23 cellular contexts compared by ENCODE assay signal in the genomic region with DNA sequence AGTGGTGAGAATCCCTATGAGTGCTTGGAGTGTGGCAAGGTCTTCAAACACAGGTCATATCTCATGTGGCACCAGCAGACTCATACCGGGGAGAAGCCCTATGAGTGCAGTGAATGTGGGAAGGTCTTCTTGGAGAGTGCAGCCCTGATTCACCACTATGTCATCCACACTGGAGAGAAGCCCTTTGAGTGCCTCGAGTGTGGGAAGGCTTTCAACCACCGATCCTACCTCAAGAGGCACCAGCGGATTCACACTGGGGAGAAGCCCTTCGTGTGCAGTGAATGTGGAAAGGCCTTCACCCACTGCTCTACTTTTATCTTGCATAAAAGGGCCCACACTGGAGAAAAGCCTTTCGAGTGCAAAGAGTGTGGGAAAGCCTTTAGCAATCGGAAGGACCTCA. TPM values are rescaled to one million over a fixed set of nuclear protein-coding genes. Genes with fewer than 3 reads are reported as not detected.
DNase-seq lines count a peak whose midpoint lies in the region; ATAC-seq and TF ChIP-seq lines count a peak whose summit lies in the region.
"Had no signal": no experiment of that assay in that cellular context is flagged by ENCODE, and none has a peak within 500 bp of the region (broad histone marks: within the 10 kb centered on the region; RNA-seq: fewer than 3 reads in every experiment).

No MANE protein-coding gene starts in this region.

- no peaks in the 10 kb centered on the region for H3K9me2 ChIP-seq in PC-3 (replicated peaks; ENCODE audit: low read length)
- H3K9me2 ChIP-seq: SK-N-SH had no signal

- CTCF ChIA-PET in CD8-positive, alpha-beta memory T cell (lab: Charles Lee): no interaction called here
- CTCF ChIA-PET in PC-3 (lab: Charles Lee): no interaction called here
- CTCF ChIA-PET in A673 (lab: Charles Lee): no interaction called here

- DNase-seq in CD8-positive, alpha-beta memory T cell: no peak
- peak; percentile 17 for DNase-seq in EL
- peak; percentile 16 for DNase-seq in PC-3
- peak; percentile 14 for DNase-seq in epithelial cell of esophagus (ENCODE audit: low read depth)
- DNase-seq in left ventricle myocardium inferior: no peak
- DNase-seq in A673 (ENCODE audit: low spot score): no peak
- DNase-seq in activated gamma-delta T cell (lab: John Stamatoyannopoulos, UW): no peak
- DNase-seq: ACHN; CD4-positive, alpha-beta memory T cell; DND-41; GDM1; NCI-H1092 treated with DMSO at 0.1 percent for 48 hours; NCI-H146; NCI-H2029 treated with DMSO at 0.1 percent for 48 hours; NCI-H226; NCI-H510A treated with DMSO at 0.1 percent for 48 hours; NCI-H748 treated with DMSO at 0.1 percent for 48 hours; SIG-M5; SK-N-SH had no signal

- H3K27ac Mint-ChIP-seq in CD8-positive, alpha-beta memory T cell: no peak overlapping the region
- H3K27ac Mint-ChIP-seq: CD4-positive, alpha-beta memory T cell had no signal

- POLR2A ChIA-PET in CD8-positive, alpha-beta memory T cell (lab: Charles Lee): no interaction called here
- POLR2A ChIA-PET in PC-3 (lab: Charles Lee; ENCODE audit: unreplicated experiment) (no interaction called here), A673 (lab: Charles Lee; ENCODE audit: low non-redundant PET) (no interaction called here)

- H3F3A ChIP-seq in PC-3 (ENCODE audit: low read length, unreplicated experiment): no peaks in the 10 kb centered on the region

- BruUV-seq in PC-3 (replicated peaks; lab: Mats Ljungman, UMichigan) (no TSS peak), A673 (replicated peaks; lab: Mats Ljungman, UMichigan) (no TSS peak)

- H3K9me3 Mint-ChIP-seq in CD8-positive, alpha-beta memory T cell: peaks cover 0 to 59% (median 6%) of the 10 kb centered on the region in 5 donors

- no peak for ATAC-seq in PC-3
- ATAC-seq in HG02870 (IDR thresholded peaks at IDR 0.05; ENCODE audit: unreplicated experiment): no peak
- ATAC-seq: K562 had no signal

- peaks cover 25% of the 10 kb centered on the region for H3K36me3 ChIP-seq in CD8-positive, alpha-beta memory T cell (ENCODE audit: insufficient read depth, low read length)
- peaks cover 62% of the 10 kb centered on the region for H3K36me3 ChIP-seq in PC-3 (ENCODE audit: low read depth, low read length)
- H3K36me3 ChIP-seq in left ventricle myocardium inferior: peaks cover 83% of the 10 kb centered on the region
- peaks cover 59% of the 10 kb centered on the region for H3K36me3 ChIP-seq in A673 (ENCODE audit: insufficient read depth, low read length, poor library complexity, severe bottlenecking)

- no peaks in the 10 kb centered on the region for H4K20me1 ChIP-seq in PC-3 (ENCODE audit: low read length)

- TF ChIP-seq CTCF in PC-3 (conservative IDR thresholded peaks at IDR 0.05; ENCODE audit: low read depth, low read length) (no peak), epithelial cell of esophagus (IDR thresholded peaks at IDR 0.05; ENCODE audit: insufficient read depth, low read depth, low read length, missing control alignments) (no peak), left ventricle myocardium inferior (IDR thresholded peaks at IDR 0.05; ENCODE audit: borderline replicate concordance) (no peak), A673 (conservative IDR thresholded peaks at IDR 0.05; ENCODE audit: low read depth, low read length) (no peak)

- no peak overlapping the region for H3K4me2 ChIP-seq in PC-3 (ENCODE audit: low read length)
- H3K4me2 ChIP-seq: BLaER1 treated with 17β-estradiol and CSF1 and Interleukin-3, amounts not matched to agents 10 nM and 100 nM; SK-N-SH had no signal

- H3K9me3 ChIP-seq in CD8-positive, alpha-beta memory T cell (ENCODE audit: low read length): peaks cover 24% of the 10 kb centered on the region
- H3K9me3 ChIP-seq in PC-3 (ENCODE audit: low read length) (no peaks in the 10 kb centered on the region), left ventricle myocardium inferior (replicated peaks) (peaks cover 14% of the 10 kb centered on the region), A673 (ENCODE audit: low read depth, low read length, poor library complexity, severe bottlenecking) (no peaks in the 10 kb centered on the region)
- H3K9me3 ChIP-seq: SK-N-SH had no signal

- H3K27ac ChIP-seq in CD8-positive, alpha-beta memory T cell (ENCODE audit: low read depth, low read length): no peak overlapping the region
- H3K27ac ChIP-seq in PC-3 (ENCODE audit: low read length): no peak overlapping the region
- H3K27ac ChIP-seq in left ventricle myocardium inferior (replicated peaks): no peak overlapping the region
- H3K27ac ChIP-seq in A673 (ENCODE audit: low read depth, low read length, poor library complexity, severe bottlenecking): no peak overlapping the region
- H3K27ac ChIP-seq: BLaER1 treated with 17β-estradiol and CSF1 and Interleukin-3, amounts not matched to agents 10 nM and 100 nM had no signal

- H3K4me3 ChIP-seq in CD8-positive, alpha-beta memory T cell (ENCODE audit: low read length): peak overlapping the region; percentile 16
- H3K4me3 ChIP-seq in PC-3 (ENCODE audit: low read length): no peak overlapping the region
- H3K4me3 ChIP-seq in epithelial cell of esophagus (ENCODE audit: low read length): no peak overlapping the region
- no peak overlapping the region for H3K4me3 ChIP-seq in left ventricle myocardium inferior
- H3K4me3 ChIP-seq in A673 (ENCODE audit: low read depth, low read length, poor library complexity, severe bottlenecking): no peak overlapping the region
- H3K4me3 ChIP-seq: BLaER1 treated with 17β-estradiol and CSF1 and Interleukin-3, amounts not matched to agents 10 nM and 100 nM; K562 had no signal

- no peaks in the 10 kb centered on the region for H3K27me3 Mint-ChIP-seq in CD8-positive, alpha-beta memory T cell
- H3K27me3 Mint-ChIP-seq: CD4-positive, alpha-beta memory T cell had no signal

- no peaks in the 10 kb centered on the region for H3K4me1 ChIP-seq in CD8-positive, alpha-beta memory T cell (ENCODE audit: insufficient read depth, low read length)
- H3K4me1 ChIP-seq in PC-3 (ENCODE audit: insufficient read depth, low read length) (no peaks in the 10 kb centered on the region), left ventricle myocardium inferior (peaks cover 11% of the 10 kb centered on the region), A673 (ENCODE audit: insufficient read depth, low read length, poor library complexity, severe bottlenecking) (no peaks in the 10 kb centered on the region)

- intact Hi-C loops in PC-3 (cut with micrococcal nuclease): no loop called here
- intact Hi-C loops in left ventricle myocardium inferior (cut with micrococcal nuclease): no loop called here
- intact Hi-C loops in A673 (cut with micrococcal nuclease; ENCODE audit: unreplicated experiment): no loop called here

- no peak overlapping the region for H3K9ac ChIP-seq in PC-3 (ENCODE audit: low read length)
- H3K9ac ChIP-seq: BLaER1 treated with 17β-estradiol and CSF1 and Interleukin-3, amounts not matched to agents 10 nM and 100 nM; SK-N-SH had no signal

- H3K27me3 ChIP-seq in CD8-positive, alpha-beta memory T cell (ENCODE audit: insufficient read depth, low read length, poor library complexity, severe bottlenecking): no peaks in the 10 kb centered on the region
- no peaks in the 10 kb centered on the region for H3K27me3 ChIP-seq in PC-3 (ENCODE audit: low read length)
- no peaks in the 10 kb centered on the region for H3K27me3 ChIP-seq in left ventricle myocardium inferior (ENCODE audit: low read depth)
- no peaks in the 10 kb centered on the region for H3K27me3 ChIP-seq in A673 (replicated peaks; ENCODE audit: insufficient read depth, low read depth, low read length, poor library complexity)
- H3K27me3 ChIP-seq: BLaER1 treated with 17β-estradiol and CSF1 and Interleukin-3, amounts not matched to agents 10 nM and 100 nM had no signal

- H2AFZ ChIP-seq in PC-3 (ENCODE audit: low read length): no peak overlapping the region

- H3K4me1 Mint-ChIP-seq in CD8-positive, alpha-beta memory T cell: peaks cover 11 to 35% (median 17%) of the 10 kb centered on the region in 3 donors

- peaks cover 49 to 84% (median 78%) of the 10 kb centered on the region in 3 donors for H3K36me3 Mint-ChIP-seq in CD8-positive, alpha-beta memory T cell

- H3K79me2 ChIP-seq in PC-3 (ENCODE audit: low read length): peaks cover 47% of the 10 kb centered on the region

- no peak overlapping the region for H3K4me3 Mint-ChIP-seq in CD8-positive, alpha-beta memory T cell
- H3K4me3 Mint-ChIP-seq: CD4-positive, alpha-beta memory T cell had no signal

RNA-seq across cellular contexts. Expression of gene AURKC, which starts 18.7 kb away (rescaled TPM):
- 1 to 10 TPM; 1.3 to 2.7 TPM for total RNA-seq in CD8-positive, alpha-beta memory T cell
- not detected for polyA plus RNA-seq in CD8-positive, alpha-beta memory T cell
- total RNA-seq in PC-3 (2014; rRNA removed) (2.0 and 3.2 TPM in 2 replicates), left ventricle myocardium inferior (1.2 TPM), A673 (2021) (1.2 and 1.5 TPM in 2 replicates)

RNA-seq across cellular contexts. Expression of gene ZNF264, which starts 20.8 kb away (rescaled TPM):
- 10 to 100 TPM; 26.6 to 27.8 TPM for total RNA-seq in CD8-positive, alpha-beta memory T cell
- polyA plus RNA-seq in CD8-positive, alpha-beta memory T cell: 13.0 TPM
- total RNA-seq in PC-3 (2014; rRNA removed) (44.1 and 53.9 TPM in 2 replicates), left ventricle myocardium inferior (15.5 TPM), A673 (2021) (25.1 and 25.8 TPM in 2 replicates)

RNA-seq across cellular contexts. Expression of gene ZNF805, which starts 28.3 kb away (rescaled TPM):
- total RNA-seq in CD8-positive, alpha-beta memory T cell: 10 to 100 TPM; 11.1 to 11.7 TPM
- 4.0 TPM for polyA plus RNA-seq in CD8-positive, alpha-beta memory T cell
- total RNA-seq in PC-3 (2014; rRNA removed) (12.9 and 13.1 TPM in 2 replicates), left ventricle myocardium inferior (8.4 TPM), A673 (2021) (11.7 and 14.7 TPM in 2 replicates)

RNA-seq across cellular contexts. Expression of gene DUXA, which starts 44.8 kb away (rescaled TPM):
- total RNA-seq in CD8-positive, alpha-beta memory T cell: not detected
- polyA plus RNA-seq in CD8-positive, alpha-beta memory T cell: not detected
- total RNA-seq in PC-3 (2014; rRNA removed): not detected in 2 replicates
- total RNA-seq in left ventricle myocardium inferior: not detected
- not detected in 2 replicates for total RNA-seq in A673 (2021)
- total RNA-seq: CD4-positive, alpha-beta memory T cell; K562; LHCN-M2 had no signal
- polyA plus RNA-seq: CD4-positive, alpha-beta memory T cell; K562; SK-N-SH had no signal

Comparison
In these comparisons a context has a peak if more than half of its experiments do, and no peak if none do; other contexts are left out.
1. DNase-seq: peak in EL (single experiment), PC-3 (single experiment) and epithelial cell of esophagus (single experiment); none in CD8-positive, alpha-beta memory T cell (0 of 5), left ventricle myocardium inferior (single experiment), A673 (single experiment) and activated gamma-delta T cell (single experiment).